In genomic region chr1:51989582-51990477, GRCh38 we compare ENCODE assay signal across 10 cellular contexts. TPM values are rescaled to one million over a fixed set of nuclear protein-coding genes. Genes with fewer than 3 reads are reported as not detected.
DNase-seq lines count a peak whose midpoint lies in the region; ATAC-seq, FAIRE-seq and TF ChIP-seq lines count a peak whose summit lies in the region.
"Had no signal": no experiment of that assay in that cellular context is flagged by ENCODE, and none has a peak within 500 bp of the region (broad histone marks: within the 10 kb centered on the region; RNA-seq: fewer than 3 reads in every experiment).

No MANE protein-coding gene starts in this region.

- no peaks in the 10 kb centered on the region for H4K20me1 ChIP-seq in keratinocyte (ENCODE audit: control insufficient read depth, extremely low read depth, insufficient read depth, low read length)

- no peak for DNase-seq in activated T-cell treated with anti-CD3 and anti-CD28 coated beads, Interleukin-2, amount 50 U/mL, for 72 hours
- DNase-seq in activated T-cell treated with anti-CD3 and anti-CD28 coated beads for 4 hours (no peak), keratinocyte (ENCODE audit: low read depth, low spot score) (no peak), tibial artery (no peak), body of pancreas (no peak), NCI-H1105 treated with DMSO at 0.1 percent for 48 hours (lab: John Stamatoyannopoulos, UW) (no peak)
- no peak for DNase-seq in activated naive CD8-positive, alpha-beta T cell treated with anti-CD3 and anti-CD28 coated beads for 36 hours

- WGBS in body of pancreas, 2 donors: 21 to 28% methylated on average over 30 to 38 of the region's 47 CpGs

- peaks cover 3% of the 10 kb centered on the region for H3K4me1 ChIP-seq in keratinocyte (ENCODE audit: control insufficient read depth, extremely low read depth, insufficient read depth, low read length)
- H3K4me1 ChIP-seq in tibial artery: peaks cover 0 to 11% (median 8%) of the 10 kb centered on the region in 4 donors
- peaks cover 9% of the 10 kb centered on the region for H3K4me1 ChIP-seq in body of pancreas

- H3K9me3 ChIP-seq in keratinocyte (ENCODE audit: control insufficient read depth, low read depth, low read length) (no peaks in the 10 kb centered on the region), tibial artery (no peaks in the 10 kb centered on the region), body of pancreas (no peaks in the 10 kb centered on the region)

- H3K9me3 Mint-ChIP-seq in activated T-cell treated with anti-CD3 and anti-CD28 coated beads, Interleukin-2, amount 50 U/mL, for 72 hours: no peaks in the 10 kb centered on the region
- H3K9me3 Mint-ChIP-seq in activated naive CD8-positive, alpha-beta T cell treated with anti-CD3 and anti-CD28 coated beads for 36 hours: no peaks in the 10 kb centered on the region

- H3K27ac Mint-ChIP-seq in activated T-cell treated with anti-CD3 and anti-CD28 coated beads, Interleukin-2, amount 50 U/mL, for 72 hours: no peak overlapping the region
- H3K27ac Mint-ChIP-seq in activated naive CD8-positive, alpha-beta T cell treated with anti-CD3 and anti-CD28 coated beads for 36 hours: no peak overlapping the region

- peaks cover 44% of the 10 kb centered on the region for H3K27me3 Mint-ChIP-seq in activated T-cell treated with anti-CD3 and anti-CD28 coated beads, Interleukin-2, amount 50 U/mL, for 72 hours (ENCODE audit: low read depth)
- H3K27me3 Mint-ChIP-seq in activated naive CD8-positive, alpha-beta T cell treated with anti-CD3 and anti-CD28 coated beads for 36 hours: peaks cover 42% of the 10 kb centered on the region

- H2AFZ ChIP-seq in keratinocyte (ENCODE audit: control insufficient read depth, low read length): no peak overlapping the region

- no peaks in the 10 kb centered on the region for H3K79me2 ChIP-seq in keratinocyte (ENCODE audit: control insufficient read depth, insufficient read depth, low read length)

- peak overlapping the region; percentile 55 to 72 for H3K4me3 Mint-ChIP-seq in activated T-cell treated with anti-CD3 and anti-CD28 coated beads, Interleukin-2, amount 50 U/mL, for 72 hours
- H3K4me3 Mint-ChIP-seq in activated naive CD8-positive, alpha-beta T cell treated with anti-CD3 and anti-CD28 coated beads for 36 hours: peak overlapping the region; percentile 66

- no peak for TF ChIP-seq POLR2A in body of pancreas (IDR thresholded peaks at IDR 0.05)

- FAIRE-seq in keratinocyte (lab: Jason Lieb, UNC): no peak
- FAIRE-seq: colon, G401.6 had no signal

- no peak for ATAC-seq in activated T-cell treated with anti-CD3 and anti-CD28 coated beads, Interleukin-2, amount 50 U/mL, for 72 hours (replicated peaks in 1 of 2)
- no peak for ATAC-seq in HG03108 (IDR thresholded peaks at IDR 0.05; ENCODE audit: unreplicated experiment)
- no peak for ATAC-seq in body of pancreas

- peaks cover 9% of the 10 kb centered on the region for H3K4me1 Mint-ChIP-seq in activated T-cell treated with anti-CD3 and anti-CD28 coated beads, Interleukin-2, amount 50 U/mL, for 72 hours (ENCODE audit: low read depth)
- H3K4me1 Mint-ChIP-seq in activated naive CD8-positive, alpha-beta T cell treated with anti-CD3 and anti-CD28 coated beads for 36 hours: peaks cover 7% of the 10 kb centered on the region

- H3K27me3 ChIP-seq in keratinocyte (ENCODE audit: control insufficient read depth, extremely low read depth, insufficient read depth, low read length) (no peaks in the 10 kb centered on the region), tibial artery (peaks cover 0 to 47% of the 10 kb centered on the region in 2 donors), body of pancreas (peaks cover 0 to 13% of the 10 kb centered on the region in 2 donors)

- H3K9ac ChIP-seq in keratinocyte (ENCODE audit: control insufficient read depth, extremely low read depth, insufficient read depth, low read length): no peak overlapping the region

- H3K27ac ChIP-seq in keratinocyte (ENCODE audit: control insufficient read depth, insufficient read depth, low read length) (no peak overlapping the region), tibial artery (no peak overlapping the region), body of pancreas (no peak overlapping the region)

- H3K9me1 ChIP-seq in keratinocyte (ENCODE audit: control insufficient read depth, extremely low read depth, insufficient read depth, low read length): no peaks in the 10 kb centered on the region

- H3K36me3 ChIP-seq in keratinocyte (ENCODE audit: control insufficient read depth in 2 of 2, extremely low read depth in 1 of 2, insufficient read depth in 2 of 2, low read length in 2 of 2): no peaks in the 10 kb centered on the region
- H3K36me3 ChIP-seq in tibial artery: no peaks in the 10 kb centered on the region
- H3K36me3 ChIP-seq in body of pancreas (replicated peaks in 1 of 2; ENCODE audit: insufficient read depth in 1 of 2, low read depth in 2 of 2): no peaks in the 10 kb centered on the region

- H3K4me3 ChIP-seq in keratinocyte (ENCODE audit: control insufficient read depth in 2 of 3, extremely low read depth in 1 of 3, insufficient read depth in 2 of 3, low read depth in 1 of 3, low read length in 3 of 3) (peak overlapping the region; percentile 49 to 67 (median 62)), tibial artery (peak overlapping the region; percentile 38 to 51), body of pancreas (peak overlapping the region in 1 of 2 donors; percentile 44)

- H3K4me2 ChIP-seq in keratinocyte (ENCODE audit: control insufficient read depth, extremely low read depth, insufficient read depth, low read depth, low read length): peak overlapping the region; percentile 46

- dilution Hi-C loops in keratinocyte (cut with MboI; ENCODE audit: extremely low pct_ligation_motif_present, low sequenced_read_pairs): no loop called here

- TF ChIP-seq CTCF in keratinocyte (optimal IDR thresholded peaks at IDR 0.05 in 1 of 3, IDR thresholded peaks at IDR 0.05 in 1 of 3, conservative IDR thresholded peaks at IDR 0.05 in 1 of 3; ENCODE audit: extremely low read depth in 1 of 3, insufficient read depth in 2 of 3, low read length in 3 of 3): no peak
- no peak for TF ChIP-seq CTCF in tibial artery (IDR thresholded peaks at IDR 0.05)
- TF ChIP-seq CTCF in body of pancreas (IDR thresholded peaks at IDR 0.05): no peak

- H3K36me3 Mint-ChIP-seq in activated T-cell treated with anti-CD3 and anti-CD28 coated beads, Interleukin-2, amount 50 U/mL, for 72 hours (ENCODE audit: insufficient read depth in 2 of 2): no peaks in the 10 kb centered on the region
- no peaks in the 10 kb centered on the region for H3K36me3 Mint-ChIP-seq in activated naive CD8-positive, alpha-beta T cell treated with anti-CD3 and anti-CD28 coated beads for 36 hours

- intact Hi-C loops in tibial artery (cut with DNase I; ENCODE audit: low total_unique reads): no loop called here
- intact Hi-C loops in body of pancreas (cut with DNase I): loop anchor here (5.0 kb wide), 1 partner anchor 88 kb away; no protein-coding TSS in a partner anchor

RNA-seq across cellular contexts. Expression of gene RAB3B, which starts 0.7 kb away (rescaled TPM):
- under 1 TPM; 0.09 to 0.12 TPM for total RNA-seq in activated T-cell treated with anti-CD3 and anti-CD28 coated beads, Interleukin-2, amount 50 U/mL, for 72 hours
- under 1 TPM; 0.06 to 0.08 TPM for total RNA-seq in activated naive CD8-positive, alpha-beta T cell treated with anti-CD3 and anti-CD28 coated beads for 36 hours
- 1.2 to 4.7 TPM (median 2.6 TPM) in 3 replicates for polyA plus RNA-seq in keratinocyte
- 0.64 TPM for polyA plus RNA-seq in keratinocyte (2011; ENCODE audit: low read depth)
- polyA plus RNA-seq in keratinocyte (2011; cell fraction: cytosol; rRNA removed): 2.2 and 3.3 TPM in 2 replicates
- polyA plus RNA-seq in keratinocyte (2011; cell fraction: nucleus; rRNA removed): 2.4 and 2.6 TPM in 2 replicates
- 0.54 and 5.9 TPM in 2 replicates for polyA plus RNA-seq in keratinocyte (2012; ENCODE audit: low replicate concordance)
- polyA minus RNA-seq in keratinocyte: 2.9 to 8.0 TPM (median 7.9 TPM) in 3 replicates
- 3.6 TPM for polyA minus RNA-seq in keratinocyte (2011; cell fraction: cytosol; rRNA and poly(A)+ RNA removed)
- 2.5 and 5.1 TPM in 2 replicates for polyA minus RNA-seq in keratinocyte (2011; cell fraction: nucleus; rRNA and poly(A)+ RNA removed)
- total RNA-seq in body of pancreas: 1 to 10 TPM; 1.3 to 2.9 TPM

RNA-seq across cellular contexts. Expression of gene KTI12, which starts 43.8 kb away (rescaled TPM):
- 10 to 100 TPM; 10.7 to 12.9 TPM for total RNA-seq in activated T-cell treated with anti-CD3 and anti-CD28 coated beads, Interleukin-2, amount 50 U/mL, for 72 hours
- total RNA-seq in activated naive CD8-positive, alpha-beta T cell treated with anti-CD3 and anti-CD28 coated beads for 36 hours: 10 to 100 TPM; 17.6 to 18.1 TPM
- 7.4 to 11.9 TPM (median 8.1 TPM) in 3 replicates for polyA plus RNA-seq in keratinocyte
- polyA plus RNA-seq in keratinocyte (2011; ENCODE audit: low read depth): 3.8 TPM
- 7.9 and 9.1 TPM in 2 replicates for polyA plus RNA-seq in keratinocyte (2011; cell fraction: cytosol; rRNA removed)
- 8.5 and 10.2 TPM in 2 replicates for polyA plus RNA-seq in keratinocyte (2011; cell fraction: nucleus; rRNA removed)
- 7.2 and 11.1 TPM in 2 replicates for polyA plus RNA-seq in keratinocyte (2012; ENCODE audit: low replicate concordance)
- 4.7 to 7.6 TPM (median 7.1 TPM) in 3 replicates for polyA minus RNA-seq in keratinocyte
- 4.2 TPM for polyA minus RNA-seq in keratinocyte (2011; cell fraction: cytosol; rRNA and poly(A)+ RNA removed)
- polyA minus RNA-seq in keratinocyte (2011; cell fraction: nucleus; rRNA and poly(A)+ RNA removed): 4.1 and 5.0 TPM in 2 replicates
- total RNA-seq in body of pancreas: 1 to 10 TPM; 7.6 to 8.8 TPM
